Comparison of ENCODE assay signal across 1 cellular context in genomic region chr7:140596751-140597424, GRCh38.
A peak's percentile ranks its signal among the peaks of the same experiment; 100 is the strongest.
TF ChIP-seq lines count a peak whose summit lies in the region.

No MANE protein-coding gene starts in this region.

TF ChIP-seq in HEK293, 187 proteins besides CTCF, POLR2A, EP300 and RAD21 (continued from another document):
- 0 out of 2 replicates have a peak, but pooled peaks have one; percentile 42 for TF ChIP-seq PRDM4 (tag by site-specific recombination; IDR thresholded peaks at IDR 0.05)
- no peak for TF ChIP-seq ZNF155 (tag by site-specific recombination; IDR thresholded peaks at IDR 0.05)
- TF ChIP-seq EGR2 (tag by site-specific recombination; IDR thresholded peaks at IDR 0.05; ENCODE audit: low read depth) = no peak
- TF ChIP-seq ZNF571 (tag by site-specific recombination; IDR thresholded peaks at IDR 0.05) = no peak
- TF ChIP-seq ZNF600 (tag by site-specific recombination; IDR thresholded peaks at IDR 0.05) = peak; percentile 38; the same call in 1 of the 2 replicates
- 0 out of 2 replicates have a peak, but pooled peaks have one; percentile 33 for TF ChIP-seq ZXDB (tag by site-specific recombination; IDR thresholded peaks at IDR 0.05)
- TF ChIP-seq BCL6B (tag by site-specific recombination; IDR thresholded peaks at IDR 0.05) = no peak
- no peak for TF ChIP-seq ZNF146 (tag by site-specific recombination; IDR thresholded peaks at IDR 0.05)
- TF ChIP-seq ZBTB17 (tag by site-specific recombination; IDR thresholded peaks at IDR 0.05) = peak; percentile 78
- TF ChIP-seq PRDM1 (tag by site-specific recombination; IDR thresholded peaks at IDR 0.05) = peak; percentile 92
- TF ChIP-seq WT1 (tag by site-specific recombination; IDR thresholded peaks at IDR 0.05) = peak; percentile 61
- TF ChIP-seq ZSCAN18 (tag by site-specific recombination; IDR thresholded peaks at IDR 0.05) = no peak
- TF ChIP-seq REST (tag by site-specific recombination; IDR thresholded peaks at IDR 0.05) = no peak
- no peak for TF ChIP-seq ZIC2 (tag by site-specific recombination; IDR thresholded peaks at IDR 0.05)
- peak; percentile 43; the same call in 1 of the 2 replicates for TF ChIP-seq ZNF366 (tag by site-specific recombination; conservative IDR thresholded peaks at IDR 0.05)
- TF ChIP-seq REPIN1 (tag by site-specific recombination; IDR thresholded peaks at IDR 0.05; ENCODE audit: low read depth) = no peak
